In genomic region chr1:28577738-28578536, GRCh38 we compare ENCODE assay signal across 9 cellular contexts. TPM values are rescaled to one million over a fixed set of nuclear protein-coding genes. Genes with fewer than 3 reads are reported as not detected.
DNase-seq lines count a peak whose midpoint lies in the region; ATAC-seq, FAIRE-seq and TF ChIP-seq lines count a peak whose summit lies in the region.
"Had no signal": no experiment of that assay in that cellular context is flagged by ENCODE, and none has a peak within 500 bp of the region (broad histone marks: within the 10 kb centered on the region; RNA-seq: fewer than 3 reads in every experiment).

No MANE protein-coding gene starts in this region.

- H3K4me1 Mint-ChIP-seq in astrocyte (ENCODE audit: low read depth, unreplicated experiment): peaks cover 18% of the 10 kb centered on the region

- H3K4me3 Mint-ChIP-seq in astrocyte (ENCODE audit: unreplicated experiment): peak overlapping the region; percentile 11

- H3K27ac ChIP-seq in astrocyte (ENCODE audit: low read depth, low read length): no peak overlapping the region

- H3K4me3 ChIP-seq in NB4 (ENCODE audit: low read depth, low read length) (no peak overlapping the region), astrocyte (ENCODE audit: insufficient read depth, low read depth, low read length) (no peak overlapping the region)

- ATAC-seq in HG03469 (IDR thresholded peaks at IDR 0.05; ENCODE audit: unreplicated experiment): no peak

- DNase-seq in activated CD8-positive, alpha-beta memory T cell treated with anti-CD3 and anti-CD28 coated beads for 24 hours: peak; percentile 74
- DNase-seq in activated CD8-positive, alpha-beta memory T cell treated with anti-CD3 and anti-CD28 coated beads, Interleukin-2, amount 50 U/mL, for 4 hours: no peak
- DNase-seq in NB4 (ENCODE audit: low read depth): peak; percentile 34
- DNase-seq in astrocyte (ENCODE audit: low read depth): no peak
- DNase-seq in stimulated activated CD8-positive, alpha-beta memory T cell treated with anti-CD3 and anti-CD28 coated beads, Interleukin-4, amount 100 ng/mL, for 48 hours: peak; percentile 62
- no peak for DNase-seq in HCEC 1CT
- no peak for DNase-seq in stimulated activated naive CD4-positive, alpha-beta T cell (lab: John Stamatoyannopoulos, UW)
- DNase-seq: BE2C had no signal

- H3K36me3 Mint-ChIP-seq in astrocyte (ENCODE audit: low read depth, unreplicated experiment): peaks cover 18% of the 10 kb centered on the region

- H3K9me3 ChIP-seq in astrocyte (ENCODE audit: insufficient read depth, low read depth, low read length): no peaks in the 10 kb centered on the region
- H3K9me3 ChIP-seq: BE2C had no signal

- peaks cover 32% of the 10 kb centered on the region for H3K79me2 ChIP-seq in astrocyte (ENCODE audit: insufficient read depth, low read length)

- H4K20me1 ChIP-seq in astrocyte (ENCODE audit: insufficient read depth, low read length): peaks cover 48% of the 10 kb centered on the region

- no peak for FAIRE-seq in astrocyte (lab: Jason Lieb, UNC)

- H2AFZ ChIP-seq in astrocyte (ENCODE audit: low read depth, low read length): no peak overlapping the region

- H3K9me3 Mint-ChIP-seq in astrocyte (ENCODE audit: unreplicated experiment): no peaks in the 10 kb centered on the region

- H3K9ac ChIP-seq in astrocyte (ENCODE audit: low read length): no peak overlapping the region

- no peak overlapping the region for H3K27ac Mint-ChIP-seq in astrocyte (ENCODE audit: unreplicated experiment)

- no peaks in the 10 kb centered on the region for H3K27me3 ChIP-seq in astrocyte (ENCODE audit: insufficient read depth, low read length)
- H3K27me3 ChIP-seq: BE2C had no signal

- TF ChIP-seq CTCF in NB4 (IDR thresholded peaks at IDR 0.05; ENCODE audit: low read depth, low read length) (no peak), astrocyte (IDR thresholded peaks at IDR 0.05; ENCODE audit: insufficient read depth, low read depth, low read length) (no peak)

- peaks cover 38% of the 10 kb centered on the region for H3K36me3 ChIP-seq in astrocyte (ENCODE audit: insufficient read depth, low read length)

- H3K4me1 ChIP-seq in astrocyte (ENCODE audit: insufficient read depth, low read length): peaks cover 13% of the 10 kb centered on the region
- H3K4me1 ChIP-seq: BE2C had no signal

- H3K27me3 Mint-ChIP-seq in astrocyte (ENCODE audit: low read depth, unreplicated experiment): no peaks in the 10 kb centered on the region

- H3K4me2 ChIP-seq in astrocyte (ENCODE audit: low read length): no peak overlapping the region

- no peak for TF ChIP-seq POLR2A in NB4 (IDR thresholded peaks at IDR 0.05; ENCODE audit: extremely low read depth, insufficient read length)

RNA-seq across cellular contexts. Expression of gene RAB42, which starts 14.1 kb away (rescaled TPM):
- 1.2 and 2.1 TPM in 2 replicates for total RNA-seq in astrocyte

RNA-seq across cellular contexts. Expression of gene TRNAU1AP, which starts 25.1 kb away (rescaled TPM):
- total RNA-seq in astrocyte: 20.5 and 21.7 TPM in 2 replicates

Comparison
In these comparisons a context has a peak if more than half of its experiments do, and no peak if none do; other contexts are left out.
1. DNase-seq: peak in activated CD8-positive, alpha-beta memory T cell treated with anti-CD3 and anti-CD28 coated beads for 24 hours (single experiment), NB4 (single experiment) and stimulated activated CD8-positive, alpha-beta memory T cell treated with anti-CD3 and anti-CD28 coated beads, Interleukin-4, amount 100 ng/mL, for 48 hours (single experiment); none in activated CD8-positive, alpha-beta memory T cell treated with anti-CD3 and anti-CD28 coated beads, Interleukin-2, amount 50 U/mL, for 4 hours (single experiment), astrocyte (single experiment), HCEC 1CT (single experiment) and stimulated activated naive CD4-positive, alpha-beta T cell (0 of 6).